12 cellular contexts compared by ENCODE assay signal in the genomic region with DNA sequence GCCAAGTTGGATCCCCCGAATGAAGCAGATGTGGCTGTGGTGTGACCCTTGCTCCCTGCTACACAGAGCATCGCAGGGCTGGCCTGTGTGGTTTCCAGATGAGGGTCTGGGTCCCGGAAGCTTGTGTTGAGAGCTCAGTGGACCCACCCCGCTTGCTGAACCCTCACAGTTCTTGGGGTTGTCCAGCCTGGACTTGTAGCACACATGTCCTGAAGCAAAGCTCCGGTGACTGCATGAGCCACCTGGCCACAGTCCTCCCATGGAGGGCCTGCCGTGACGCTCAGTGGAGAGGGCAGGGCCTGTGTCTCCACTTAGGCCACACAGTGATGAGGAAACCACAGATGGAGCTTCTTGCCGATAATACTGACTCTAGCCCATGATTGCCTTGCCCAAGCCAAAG.
DNase-seq lines count a peak whose midpoint lies in the region; ATAC-seq and TF ChIP-seq lines count a peak whose summit lies in the region.
"Had no signal": no experiment of that assay in that cellular context is flagged by ENCODE, and none has a peak within 500 bp of the region (broad histone marks: within the 10 kb centered on the region; RNA-seq: fewer than 3 reads in every experiment).

No MANE protein-coding gene starts in this region.

- peaks cover 60% of the 10 kb centered on the region for H3K4me1 Mint-ChIP-seq in activated T-cell treated with anti-CD3 and anti-CD28 coated beads, Interleukin-2, amount 50 U/mL, for 4 hours (ENCODE audit: low read depth)
- H3K4me1 Mint-ChIP-seq in activated T-helper 2 cell treated with anti-CD3 and anti-CD28 coated beads, Interferon-gamma antibody, Interleukin-2, Interleukin-4, amounts not matched to agents 10 μg/mL and 5 μg/mL and 100 μg/mL, durations not matched to agents 14 hours and 24 hours and 36 hours (ENCODE audit: low read depth) = peaks cover 35% of the 10 kb centered on the region

- H3K27ac Mint-ChIP-seq in activated T-helper 2 cell treated with anti-CD3 and anti-CD28 coated beads, Interferon-gamma antibody, Interleukin-2, Interleukin-4, amounts not matched to agents 10 μg/mL and 5 μg/mL and 100 μg/mL, durations not matched to agents 14 hours and 24 hours and 36 hours = peak overlapping the region; percentile 33

- H3K27ac ChIP-seq in mesodermal cell (ENCODE audit: low read depth, low read length, severe bottlenecking) (peak overlapping the region; percentile 20), testis (no peak overlapping the region)

- 95 to 99% methylated on average over 7 to 8 of the region's 8 CpGs for WGBS in mesodermal cell (ENCODE audit: insufficient coverage in 2 of 2), 2 experiments
- 73 to 81% methylated on average over 3 to 8 of the region's 8 CpGs for WGBS in testis, 2 donors

- no peaks in the 10 kb centered on the region for H3K27me3 ChIP-seq in testis

- TF ChIP-seq POLR2A in testis (IDR thresholded peaks at IDR 0.05) = no peak

- no peaks in the 10 kb centered on the region for H3K9me3 Mint-ChIP-seq in activated T-cell treated with anti-CD3 and anti-CD28 coated beads, Interleukin-2, amount 50 U/mL, for 4 hours
- no peaks in the 10 kb centered on the region for H3K9me3 Mint-ChIP-seq in activated T-helper 2 cell treated with anti-CD3 and anti-CD28 coated beads, Interferon-gamma antibody, Interleukin-2, Interleukin-4, amounts not matched to agents 10 μg/mL and 5 μg/mL and 100 μg/mL, durations not matched to agents 14 hours and 24 hours and 36 hours
- H3K9me3 Mint-ChIP-seq: IgD-negative memory B cell had no signal

- no peak overlapping the region for H3K4me3 Mint-ChIP-seq in activated T-cell treated with anti-CD3 and anti-CD28 coated beads, Interleukin-2, amount 50 U/mL, for 4 hours
- H3K4me3 Mint-ChIP-seq in activated T-helper 2 cell treated with anti-CD3 and anti-CD28 coated beads, Interferon-gamma antibody, Interleukin-2, Interleukin-4, amounts not matched to agents 10 μg/mL and 5 μg/mL and 100 μg/mL, durations not matched to agents 14 hours and 24 hours and 36 hours (ENCODE audit: low read depth) = no peak overlapping the region
- H3K4me3 Mint-ChIP-seq: IgD-negative memory B cell had no signal

- no peak for ATAC-seq in activated T-cell treated with anti-CD3 and anti-CD28 coated beads, Interleukin-2, amount 50 U/mL, for 4 hours
- no peak for ATAC-seq in GM21717 (IDR thresholded peaks at IDR 0.05; ENCODE audit: unreplicated experiment)

- no peak overlapping the region for H3K4me3 ChIP-seq in mesodermal cell (ENCODE audit: extremely low read depth, insufficient read depth, low read length, poor library complexity, severe bottlenecking)
- no peak overlapping the region for H3K4me3 ChIP-seq in testis
- H3K4me3 ChIP-seq: GM23248 had no signal

- intact Hi-C loops in activated T-helper 2 cell treated with anti-CD3 and anti-CD28 coated beads, Interferon-gamma antibody, Interleukin-2, Interleukin-4, amounts not matched to agents 10 μg/mL and 5 μg/mL and 100 μg/mL, durations not matched to agents 14 hours and 24 hours and 36 hours (cut with micrococcal nuclease) = loop anchor here (5.0 kb wide), 1 partner anchor 224 kb away; no protein-coding TSS in a partner anchor
- intact Hi-C loops in testis (cut with DNase I; ENCODE audit: low total_unique reads) = no loop called here

- no peaks in the 10 kb centered on the region for H3K27me3 Mint-ChIP-seq in activated T-cell treated with anti-CD3 and anti-CD28 coated beads, Interleukin-2, amount 50 U/mL, for 4 hours (ENCODE audit: low read depth)
- no peaks in the 10 kb centered on the region for H3K27me3 Mint-ChIP-seq in activated T-helper 2 cell treated with anti-CD3 and anti-CD28 coated beads, Interferon-gamma antibody, Interleukin-2, Interleukin-4, amounts not matched to agents 10 μg/mL and 5 μg/mL and 100 μg/mL, durations not matched to agents 14 hours and 24 hours and 36 hours (ENCODE audit: low read depth)

- DNase-seq in activated T-cell treated with anti-CD3 and anti-CD28 coated beads, Interleukin-2, amount 50 U/mL, for 48 hours = peak; percentile 14
- no peak for DNase-seq in activated T-cell treated with anti-CD3 and anti-CD28 coated beads, Interleukin-2, amount 50 U/mL, for 4 hours
- DNase-seq in activated T-helper 2 cell treated with anti-CD3 and anti-CD28 coated beads, Interferon-gamma antibody, Interleukin-2, Interleukin-4, amounts not matched to agents 10 μg/mL and 5 μg/mL and 100 μg/mL, durations not matched to agents 14 hours and 24 hours and 36 hours (ENCODE audit: low spot score) = no peak
- DNase-seq in testis = peak; percentile 14
- no peak for DNase-seq in medulla oblongata (ENCODE audit: extremely low spot score)
- DNase-seq in SK-N-DZ (ENCODE audit: low spot score) = no peak
- DNase-seq: GM23248; NCI-H2081 treated with DMSO at 0.1 percent for 48 hours; stimulated activated CD4-positive, alpha-beta T cell treated with anti-CD3 and anti-CD28 coated beads, Interleukin-4, amount 100 ng/mL, for 24 hours had no signal

- H3K36me3 ChIP-seq in mesodermal cell (ENCODE audit: control insufficient read depth, insufficient read depth, low read length) = peaks cover 66% of the 10 kb centered on the region
- no peaks in the 10 kb centered on the region for H3K36me3 ChIP-seq in testis (ENCODE audit: low read depth, missing control alignments)

- H3K36me3 Mint-ChIP-seq in activated T-cell treated with anti-CD3 and anti-CD28 coated beads, Interleukin-2, amount 50 U/mL, for 4 hours (ENCODE audit: insufficient read depth) = peaks cover 51% of the 10 kb centered on the region
- H3K36me3 Mint-ChIP-seq in activated T-helper 2 cell treated with anti-CD3 and anti-CD28 coated beads, Interferon-gamma antibody, Interleukin-2, Interleukin-4, amounts not matched to agents 10 μg/mL and 5 μg/mL and 100 μg/mL, durations not matched to agents 14 hours and 24 hours and 36 hours (ENCODE audit: low read depth) = peaks cover 58% of the 10 kb centered on the region

- peaks cover 10% of the 10 kb centered on the region for H3K4me1 ChIP-seq in mesodermal cell (ENCODE audit: control insufficient read depth, insufficient read depth, low read length, poor library complexity, severe bottlenecking)
- H3K4me1 ChIP-seq in testis = peaks cover 31% of the 10 kb centered on the region

- H3K9me3 ChIP-seq in mesodermal cell (ENCODE audit: control insufficient read depth, low read length) = no peaks in the 10 kb centered on the region
- no peaks in the 10 kb centered on the region for H3K9me3 ChIP-seq in testis

- no peak for TF ChIP-seq CTCF in testis (IDR thresholded peaks at IDR 0.05)

Comparison
In these comparisons a context has a peak if more than half of its experiments do, and no peak if none do; other contexts are left out.
1. DNase-seq: peak in activated T-cell treated with anti-CD3 and anti-CD28 coated beads, Interleukin-2, amount 50 U/mL, for 48 hours (2 of 2) and testis (single experiment); none in activated T-cell treated with anti-CD3 and anti-CD28 coated beads, Interleukin-2, amount 50 U/mL, for 4 hours (single experiment), activated T-helper 2 cell treated with anti-CD3 and anti-CD28 coated beads, Interferon-gamma antibody, Interleukin-2, Interleukin-4, amounts not matched to agents 10 μg/mL and 5 μg/mL and 100 μg/mL, durations not matched to agents 14 hours and 24 hours and 36 hours (single experiment), medulla oblongata (single experiment) and SK-N-DZ (single experiment).